ENCODE assay signal across 18 cellular contexts in the genomic region with DNA sequence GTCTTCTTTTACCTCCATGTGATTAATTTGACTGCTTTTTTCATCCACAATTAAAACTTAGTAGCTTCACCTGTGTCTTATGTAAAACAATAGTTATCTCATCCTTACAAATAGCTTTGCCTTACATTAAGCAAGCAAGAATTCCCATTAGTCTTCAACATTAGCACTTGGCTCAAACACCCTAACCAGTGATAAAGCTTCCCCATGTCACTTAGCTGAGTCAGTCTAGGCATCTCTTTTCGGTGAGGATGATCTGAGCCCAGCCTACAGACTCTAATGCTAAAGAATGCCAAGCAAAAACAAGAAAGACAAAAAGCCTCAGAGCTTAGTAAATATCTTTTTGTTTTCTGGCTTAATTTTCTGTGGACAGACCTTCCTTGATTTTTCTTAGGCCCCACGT.
DNase-seq lines count a peak whose midpoint lies in the region; ATAC-seq and TF ChIP-seq lines count a peak whose summit lies in the region.
"Had no signal": no experiment of that assay in that cellular context is flagged by ENCODE, and none has a peak within 500 bp of the region (broad histone marks: within the 10 kb centered on the region; RNA-seq: fewer than 3 reads in every experiment).

No MANE protein-coding gene starts in this region.

- no peak for TF ChIP-seq CTCF in AG04449 (IDR thresholded peaks at IDR 0.05; ENCODE audit: insufficient read depth, low read length, missing control alignments)

- peak; percentile 24 for DNase-seq in AG04449 (ENCODE audit: low read depth, low spot score)
- DNase-seq in HCEC 1CT, result peak; percentile 36
- DNase-seq in amniotic epithelial cell (ENCODE audit: low read depth), result peak; percentile 17
- peak; percentile 65 for DNase-seq in kidney tubule cell (ENCODE audit: low spot score)
- no peak for DNase-seq in effector CD8-positive, alpha-beta T cell (lab: John Stamatoyannopoulos, UW)
- DNase-seq: activated CD4-positive, alpha-beta T cell treated with anti-CD3 and anti-CD28 coated beads, Interleukin-2, amount 50 U/mL, for 48 hours; activated T-cell treated with anti-CD3 and anti-CD28 coated beads, Interleukin-2, amount 50 U/mL, for 4 hours; effector memory CD8-positive, alpha-beta T cell; lower lobe of right lung; NCI-H1092 treated with DMSO at 0.1 percent for 48 hours; NCI-H2107; NCI-H69; SW 1271 had no signal

- H3K4me3 ChIP-seq in AG04449 (ENCODE audit: low read depth, low read length), result no peak overlapping the region
- H3K4me3 ChIP-seq: cardiac muscle cell, lower lobe of right lung had no signal

- CTCF ChIA-PET in AG04449 (lab: Yijun Ruan, JAX), result interaction anchor here (0.9 kb wide), 2 partner anchors 29 kb away, joined by 3 to 4 read pairs; no protein-coding TSS in a partner anchor

- POLR2A ChIA-PET in AG04449 (lab: Yijun Ruan, JAX), result no interaction called here

- ATAC-seq in HG03095 (IDR thresholded peaks at IDR 0.05; ENCODE audit: unreplicated experiment), result no peak
- ATAC-seq in HG02571 (IDR thresholded peaks at IDR 0.05; ENCODE audit: unreplicated experiment), result no peak
- ATAC-seq in GM21526 (IDR thresholded peaks at IDR 0.05; ENCODE audit: low FRiP score, unreplicated experiment), result no peak
- ATAC-seq: activated T-cell treated with anti-CD3 and anti-CD28 coated beads, Interleukin-2, amount 50 U/mL, for 4 hours; effector memory CD8-positive, alpha-beta T cell; lower lobe of right lung; Panc1 had no signal
